10 cellular contexts compared by ENCODE assay signal in the genomic region with DNA sequence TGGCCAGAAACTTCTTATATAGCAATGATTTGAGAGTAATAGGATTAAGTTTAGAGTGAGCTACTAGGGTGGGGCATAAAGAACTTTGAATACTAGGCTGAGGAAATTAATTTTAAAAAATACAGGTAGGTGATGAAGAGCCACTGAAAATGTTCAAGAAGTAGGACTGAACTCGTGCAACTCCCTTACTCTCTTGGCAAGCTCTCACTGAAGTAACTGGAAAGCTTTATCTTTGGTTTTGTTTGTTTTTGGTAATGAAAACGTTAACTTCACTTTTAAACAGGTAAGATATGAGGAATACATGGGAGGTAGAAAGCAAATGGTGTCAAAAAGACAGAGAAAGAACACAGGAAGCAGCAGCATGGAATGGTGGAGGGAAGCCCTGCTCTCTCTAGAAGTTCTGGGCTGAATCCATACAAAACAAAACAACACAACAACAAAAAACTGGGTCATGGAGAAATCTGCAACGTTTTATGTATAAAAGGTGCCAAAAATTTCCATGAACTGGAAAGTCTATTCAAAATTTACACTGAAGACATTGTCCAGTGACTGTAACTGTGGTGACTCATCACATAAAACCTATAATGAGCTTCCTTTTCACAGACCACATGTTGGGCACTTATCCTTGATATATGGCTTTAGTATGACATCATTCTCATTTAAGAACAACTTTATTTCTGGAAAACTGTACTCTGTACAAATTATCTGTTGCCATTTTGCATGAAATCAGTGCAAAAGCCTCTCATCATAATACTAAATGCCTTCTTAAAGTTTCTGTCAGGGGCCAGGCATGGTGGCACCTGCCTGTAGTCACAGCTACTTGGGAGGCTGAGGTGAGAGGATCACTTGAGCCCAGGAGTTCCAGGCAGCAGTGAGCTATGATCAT.
A peak's percentile ranks its signal among the peaks of the same experiment; 100 is the strongest.
DNase-seq lines count a peak whose midpoint lies in the region; ATAC-seq and TF ChIP-seq lines count a peak whose summit lies in the region.
"Had no signal": no experiment of that assay in that cellular context is flagged by ENCODE, and none has a peak within 500 bp of the region (broad histone marks: within the 10 kb centered on the region; RNA-seq: fewer than 3 reads in every experiment).

No MANE protein-coding gene starts in this region.

- peaks cover 11% of the 10 kb centered on the region for H3K9me3 Mint-ChIP-seq in Caco-2 (ENCODE audit: unreplicated experiment)
- no peaks in the 10 kb centered on the region for H3K9me3 Mint-ChIP-seq in activated T-cell treated with anti-CD3 and anti-CD28 coated beads, Interleukin-2, amount 50 U/mL, for 4 hours

- H3K27ac ChIP-seq in OCI-LY7 (ENCODE audit: low read depth, low read length, poor library complexity, severe bottlenecking) (no peak overlapping the region), prostate gland (no peak overlapping the region)
- H3K27ac ChIP-seq: heart right ventricle had no signal

- no peaks in the 10 kb centered on the region for H4K20me1 ChIP-seq in OCI-LY7 (ENCODE audit: insufficient read depth, low read length)

- POLR2A ChIA-PET in Caco-2 (lab: Charles Lee) (interaction anchor here (0.5 kb wide), 1 partner anchor 27 kb away, joined by 3 read pairs; no protein-coding TSS in a partner anchor), HEK293T (lab: Yijun Ruan, JAX) (interaction anchor here (2.5 kb wide), 1 partner anchor 91 kb away, joined by 17 read pairs; the partner anchor contains the start of gene CHD1), OCI-LY7 (lab: Charles Lee) (interaction anchor here (0.7 to 0.8 kb wide), 2 partner anchors 54 to 111 kb away, joined by 3 read pairs; no protein-coding TSS in a partner anchor)

- no peak for DNase-seq in Caco-2
- DNase-seq in HEK293T (ENCODE audit: extremely low spot score) = peak; percentile 50
- DNase-seq in NOMO-1 treated with DMSO at 0.1 percent for 48 hours (lab: John Stamatoyannopoulos, UW; ENCODE audit: unreplicated experiment) = peak; percentile 96
- DNase-seq in fibroblast of the conjunctiva (ENCODE audit: low read depth) = peak; percentile 32
- DNase-seq in activated T-cell treated with anti-CD3 and anti-CD28 coated beads, Interleukin-2, amount 50 U/mL, for 4 hours = no peak
- DNase-seq in OCI-LY7 (ENCODE audit: low spot score) = no peak
- no peak for DNase-seq in NCI-H2107 (lab: John Stamatoyannopoulos, UW)
- no peak for DNase-seq in prostate gland (ENCODE audit: low spot score)
- DNase-seq: heart right ventricle had no signal

- no peak overlapping the region for H3K4me2 ChIP-seq in OCI-LY7 (ENCODE audit: low read length)

- no peaks in the 10 kb centered on the region for H3K36me3 Mint-ChIP-seq in Caco-2 (ENCODE audit: insufficient read depth, unreplicated experiment)
- H3K36me3 Mint-ChIP-seq in activated T-cell treated with anti-CD3 and anti-CD28 coated beads, Interleukin-2, amount 50 U/mL, for 4 hours (ENCODE audit: insufficient read depth) = no peaks in the 10 kb centered on the region

- no peaks in the 10 kb centered on the region for H3K79me2 ChIP-seq in OCI-LY7 (ENCODE audit: insufficient read depth, low read depth, low read length)

- H3K27ac Mint-ChIP-seq in Caco-2 (ENCODE audit: unreplicated experiment) = peak overlapping the region; percentile 40

- no peak for ATAC-seq in activated T-cell treated with anti-CD3 and anti-CD28 coated beads, Interleukin-2, amount 50 U/mL, for 4 hours

- WGBS in prostate gland = 11% methylated on average over 3 of the region's 3 CpGs

- H3K4me3 ChIP-seq in Caco-2 (ENCODE audit: low read depth, low read length) = no peak overlapping the region
- H3K4me3 ChIP-seq in OCI-LY7 (ENCODE audit: low read depth, low read length, poor library complexity, severe bottlenecking) = no peak overlapping the region
- no peak overlapping the region for H3K4me3 ChIP-seq in prostate gland
- H3K4me3 ChIP-seq: HAP-1, heart right ventricle had no signal

- H3K4me3 Mint-ChIP-seq in Caco-2 (ENCODE audit: unreplicated experiment) = peak overlapping the region; percentile 25
- H3K4me3 Mint-ChIP-seq in activated T-cell treated with anti-CD3 and anti-CD28 coated beads, Interleukin-2, amount 50 U/mL, for 4 hours = no peak overlapping the region

- no peaks in the 10 kb centered on the region for H3K27me3 Mint-ChIP-seq in Caco-2 (ENCODE audit: insufficient read depth, unreplicated experiment)
- H3K27me3 Mint-ChIP-seq in activated T-cell treated with anti-CD3 and anti-CD28 coated beads, Interleukin-2, amount 50 U/mL, for 4 hours (ENCODE audit: low read depth) = no peaks in the 10 kb centered on the region

- H3K4me1 Mint-ChIP-seq in Caco-2 (ENCODE audit: low read depth, unreplicated experiment) = peaks cover 6% of the 10 kb centered on the region
- peaks cover 2% of the 10 kb centered on the region for H3K4me1 Mint-ChIP-seq in activated T-cell treated with anti-CD3 and anti-CD28 coated beads, Interleukin-2, amount 50 U/mL, for 4 hours (ENCODE audit: low read depth)

- BruUV-seq in Caco-2 (replicated peaks; lab: Mats Ljungman, UMichigan) (no TSS peak), OCI-LY7 (replicated peaks; lab: Mats Ljungman, UMichigan) (no TSS peak)

- H3K9me3 ChIP-seq in Caco-2 = no peaks in the 10 kb centered on the region
- no peaks in the 10 kb centered on the region for H3K9me3 ChIP-seq in OCI-LY7 (ENCODE audit: low read length)
- no peaks in the 10 kb centered on the region for H3K9me3 ChIP-seq in prostate gland
- H3K9me3 ChIP-seq: HAP-1, heart right ventricle had no signal

- H3K9me2 ChIP-seq in OCI-LY7 (ENCODE audit: insufficient read depth, low read length) = no peaks in the 10 kb centered on the region

- H3K27me3 ChIP-seq in Caco-2 (replicated peaks; ENCODE audit: control insufficient read depth, insufficient read depth, low read length) = no peaks in the 10 kb centered on the region
- no peaks in the 10 kb centered on the region for H3K27me3 ChIP-seq in prostate gland (replicated peaks; ENCODE audit: insufficient read depth)
- H3K27me3 ChIP-seq: heart right ventricle had no signal

- no peak for TF ChIP-seq POLR2A in prostate gland (IDR thresholded peaks at IDR 0.05)

- CTCF ChIA-PET in Caco-2 (lab: Charles Lee) (no interaction called here), HEK293T (lab: Yijun Ruan, JAX) (interaction anchor here (1.0 kb wide), 1 partner anchor 12 kb away, joined by 5 read pairs; no protein-coding TSS in a partner anchor), OCI-LY7 (lab: Charles Lee; ENCODE audit: unreplicated experiment) (no interaction called here)

- H3K4me1 ChIP-seq in Caco-2 = peaks cover 36% of the 10 kb centered on the region
- no peaks in the 10 kb centered on the region for H3K4me1 ChIP-seq in OCI-LY7 (ENCODE audit: insufficient read depth, low read length, poor library complexity, severe bottlenecking)
- H3K4me1 ChIP-seq in prostate gland (replicated peaks) = no peaks in the 10 kb centered on the region

- intact Hi-C loops in Caco-2 (cut with micrococcal nuclease; ENCODE audit: unreplicated experiment) = no loop called here
- intact Hi-C loops in OCI-LY7 (cut with micrococcal nuclease; ENCODE audit: unreplicated experiment) = no loop called here
- intact Hi-C loops in prostate gland (cut with DNase I) = no loop called here

- no peaks in the 10 kb centered on the region for H3K36me3 ChIP-seq in Caco-2 (ENCODE audit: control insufficient read depth, insufficient read depth, low read length)
- no peaks in the 10 kb centered on the region for H3K36me3 ChIP-seq in OCI-LY7 (ENCODE audit: insufficient read depth, low read length)
- H3K36me3 ChIP-seq in prostate gland = no peaks in the 10 kb centered on the region
- H3K36me3 ChIP-seq: HAP-1, heart right ventricle had no signal

- no peak overlapping the region for H2AFZ ChIP-seq in OCI-LY7 (ENCODE audit: low read length)

- TF ChIP-seq CTCF in Caco-2 (IDR thresholded peaks at IDR 0.05; ENCODE audit: insufficient read depth in 1 of 2, low read depth in 1 of 2, low read length in 1 of 2, severe bottlenecking in 1 of 2, unreplicated experiment in 1 of 2) (no peak), OCI-LY7 (conservative IDR thresholded peaks at IDR 0.05; ENCODE audit: low read length) (no peak), prostate gland (IDR thresholded peaks at IDR 0.05) (no peak)

TF ChIP-seq in HEK293T, 16 proteins besides CTCF, POLR2A, EP300 and RAD21:
- TF ChIP-seq LEF1 (IDR thresholded peaks at IDR 0.05; ENCODE audit: borderline replicate concordance) (no peak), NFRKB (IDR thresholded peaks at IDR 0.05) (no peak), ARNT (IDR thresholded peaks at IDR 0.05) (no peak), CTBP1 (IDR thresholded peaks at IDR 0.05; ENCODE audit: borderline replicate concordance) (peak; percentile 40; the same call in 1 of the 2 replicates), PKNOX1 (IDR thresholded peaks at IDR 0.05) (peak; percentile 93)

Comparison
In these comparisons a context has a peak if more than half of its experiments do, and no peak if none do; other contexts are left out.
1. DNase-seq: peak in HEK293T (single experiment), NOMO-1 treated with DMSO at 0.1 percent for 48 hours (single experiment) and fibroblast of the conjunctiva (single experiment); none in Caco-2 (0 of 2), activated T-cell treated with anti-CD3 and anti-CD28 coated beads, Interleukin-2, amount 50 U/mL, for 4 hours (single experiment), OCI-LY7 (single experiment), NCI-H2107 (single experiment) and prostate gland (single experiment).